1 cellular context compared by ENCODE assay signal in the genomic region with DNA sequence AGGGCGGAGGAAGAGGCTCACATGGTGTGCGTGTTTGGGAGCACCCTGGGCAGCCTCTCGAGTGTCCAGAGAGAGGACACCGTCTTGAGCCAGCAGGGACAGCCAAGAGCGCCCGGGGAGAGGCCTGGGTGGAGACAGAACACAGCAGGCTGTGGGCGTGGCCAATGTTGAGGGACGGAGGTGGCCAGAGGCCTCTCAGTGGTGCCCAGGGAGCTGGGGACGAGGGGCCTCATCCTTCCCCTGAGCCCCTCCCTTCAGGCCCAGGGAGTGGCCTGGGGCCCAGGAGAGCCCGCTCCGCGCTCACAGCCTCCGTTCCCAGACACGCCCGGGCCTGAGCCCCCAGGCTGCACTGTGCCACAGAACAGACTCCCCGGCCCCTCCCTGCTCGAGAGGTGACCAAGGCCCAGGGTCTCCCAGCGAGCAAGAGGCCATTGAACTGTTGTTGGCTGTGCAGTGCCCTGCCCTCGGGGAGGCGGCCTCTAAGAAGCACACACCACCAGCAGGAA.
TF ChIP-seq lines count a peak whose summit lies in the region.

No MANE protein-coding gene starts in this region.

TF ChIP-seq in GM23338, 12 proteins besides CTCF, POLR2A, EP300 and RAD21 (continued from another document):
- TF ChIP-seq, protein P1, sequence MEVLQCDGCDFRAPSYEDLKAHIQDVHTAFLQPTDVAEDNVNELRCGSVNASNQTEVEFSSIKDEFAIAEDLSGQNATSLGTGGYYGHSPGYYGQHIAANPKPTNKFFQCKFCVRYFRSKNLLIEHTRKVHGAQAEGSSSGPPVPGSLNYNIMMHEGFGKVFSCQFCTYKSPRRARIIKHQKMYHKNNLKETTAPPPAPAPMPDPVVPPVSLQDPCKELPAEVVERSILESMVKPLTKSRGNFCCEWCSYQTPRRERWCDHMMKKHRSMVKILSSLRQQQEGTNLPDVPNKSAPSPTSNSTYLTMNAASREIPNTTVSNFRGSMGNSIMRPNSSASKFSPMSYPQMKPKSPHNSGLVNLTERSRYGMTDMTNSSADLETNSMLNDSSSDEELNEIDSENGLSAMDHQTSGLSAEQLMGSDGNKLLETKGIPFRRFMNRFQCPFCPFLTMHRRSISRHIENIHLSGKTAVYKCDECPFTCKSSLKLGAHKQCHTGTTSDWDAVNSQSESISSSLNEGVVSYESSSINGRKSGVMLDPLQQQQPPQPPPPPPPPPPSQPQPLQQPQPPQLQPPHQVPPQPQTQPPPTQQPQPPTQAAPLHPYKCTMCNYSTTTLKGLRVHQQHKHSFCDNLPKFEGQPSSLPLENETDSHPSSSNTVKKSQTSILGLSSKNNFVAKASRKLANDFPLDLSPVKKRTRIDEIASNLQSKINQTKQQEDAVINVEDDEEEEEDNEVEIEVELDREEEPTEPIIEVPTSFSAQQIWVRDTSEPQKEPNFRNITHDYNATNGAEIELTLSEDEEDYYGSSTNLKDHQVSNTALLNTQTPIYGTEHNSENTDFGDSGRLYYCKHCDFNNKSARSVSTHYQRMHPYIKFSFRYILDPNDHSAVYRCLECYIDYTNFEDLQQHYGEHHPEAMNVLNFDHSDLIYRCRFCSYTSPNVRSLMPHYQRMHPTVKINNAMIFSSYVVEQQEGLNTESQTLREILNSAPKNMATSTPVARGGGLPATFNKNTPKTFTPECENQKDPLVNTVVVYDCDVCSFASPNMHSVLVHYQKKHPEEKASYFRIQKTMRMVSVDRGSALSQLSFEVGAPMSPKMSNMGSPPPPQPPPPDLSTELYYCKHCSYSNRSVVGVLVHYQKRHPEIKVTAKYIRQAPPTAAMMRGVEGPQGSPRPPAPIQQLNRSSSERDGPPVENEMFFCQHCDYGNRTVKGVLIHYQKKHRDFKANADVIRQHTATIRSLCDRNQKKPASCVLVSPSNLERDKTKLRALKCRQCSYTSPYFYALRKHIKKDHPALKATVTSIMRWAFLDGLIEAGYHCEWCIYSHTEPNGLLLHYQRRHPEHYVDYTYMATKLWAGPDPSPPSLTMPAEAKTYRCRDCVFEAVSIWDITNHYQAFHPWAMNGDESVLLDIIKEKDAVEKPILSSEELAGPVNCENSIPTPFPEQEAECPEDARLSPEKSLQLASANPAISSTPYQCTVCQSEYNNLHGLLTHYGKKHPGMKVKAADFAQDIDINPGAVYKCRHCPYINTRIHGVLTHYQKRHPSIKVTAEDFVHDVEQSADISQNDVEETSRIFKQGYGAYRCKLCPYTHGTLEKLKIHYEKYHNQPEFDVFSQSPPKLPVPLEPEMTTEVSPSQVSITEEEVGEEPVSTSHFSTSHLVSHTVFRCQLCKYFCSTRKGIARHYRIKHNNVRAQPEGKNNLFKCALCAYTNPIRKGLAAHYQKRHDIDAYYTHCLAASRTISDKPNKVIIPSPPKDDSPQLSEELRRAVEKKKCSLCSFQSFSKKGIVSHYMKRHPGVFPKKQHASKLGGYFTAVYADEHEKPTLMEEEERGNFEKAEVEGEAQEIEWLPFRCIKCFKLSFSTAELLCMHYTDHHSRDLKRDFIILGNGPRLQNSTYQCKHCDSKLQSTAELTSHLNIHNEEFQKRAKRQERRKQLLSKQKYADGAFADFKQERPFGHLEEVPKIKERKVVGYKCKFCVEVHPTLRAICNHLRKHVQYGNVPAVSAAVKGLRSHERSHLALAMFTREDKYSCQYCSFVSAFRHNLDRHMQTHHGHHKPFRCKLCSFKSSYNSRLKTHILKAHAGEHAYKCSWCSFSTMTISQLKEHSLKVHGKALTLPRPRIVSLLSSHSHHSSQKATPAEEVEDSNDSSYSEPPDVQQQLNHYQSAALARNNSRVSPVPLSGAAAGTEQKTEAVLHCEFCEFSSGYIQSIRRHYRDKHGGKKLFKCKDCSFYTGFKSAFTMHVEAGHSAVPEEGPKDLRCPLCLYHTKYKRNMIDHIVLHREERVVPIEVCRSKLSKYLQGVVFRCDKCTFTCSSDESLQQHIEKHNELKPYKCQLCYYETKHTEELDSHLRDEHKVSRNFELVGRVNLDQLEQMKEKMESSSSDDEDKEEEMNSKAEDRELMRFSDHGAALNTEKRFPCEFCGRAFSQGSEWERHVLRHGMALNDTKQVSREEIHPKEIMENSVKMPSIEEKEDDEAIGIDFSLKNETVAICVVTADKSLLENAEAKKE (CRISPR knock-in tag; IDR thresholded peaks at IDR 0.05): no peak
- TF ChIP-seq JUNB (IDR thresholded peaks at IDR 0.05; ENCODE audit: unreplicated experiment) (no peak), NANOG (IDR thresholded peaks at IDR 0.05; ENCODE audit: borderline replicate concordance) (no peak), ZNF114 (CRISPR knock-in tag; IDR thresholded peaks at IDR 0.05) (no peak), POLR2AphosphoS5 (IDR thresholded peaks at IDR 0.05; ENCODE audit: low read depth) (no peak), STAT1 (IDR thresholded peaks at IDR 0.05; ENCODE audit: unreplicated experiment) (no peak)
